8 cellular contexts compared by ENCODE assay signal in genomic region chr2:166516712-166517303, GRCh38. TPM values are rescaled to one million over a fixed set of nuclear protein-coding genes. Genes with fewer than 3 reads are reported as not detected.
DNase-seq lines count a peak whose midpoint lies in the region; ATAC-seq, FAIRE-seq and TF ChIP-seq lines count a peak whose summit lies in the region.

No MANE protein-coding gene starts in this region.

- TF ChIP-seq CTCF in LNCaP clone FGC (IDR thresholded peaks at IDR 0.05; ENCODE audit: control insufficient read depth, extremely low read depth, insufficient read depth), result peak; percentile 56
- peak; percentile 75 for TF ChIP-seq CTCF in VCaP (conservative IDR thresholded peaks at IDR 0.05)
- peak; percentile 33 for TF ChIP-seq CTCF in kidney (IDR thresholded peaks at IDR 0.05; ENCODE audit: borderline replicate concordance, extremely low read depth, insufficient read depth)

- H3K36me3 ChIP-seq in kidney (ENCODE audit: control insufficient read depth in 1 of 2, insufficient read depth in 2 of 2, low read length in 2 of 2), result no peaks in the 10 kb centered on the region

- intact Hi-C loops in kidney (cut with DNase I), result no loop called here

- FAIRE-seq in kidney (lab: Jason Lieb, UNC), result no peak

- H3K9ac ChIP-seq in kidney (ENCODE audit: low read length in 2 of 2), result no peak overlapping the region

- no peak overlapping the region for H3K4me3 ChIP-seq in LNCaP clone FGC (ENCODE audit: low read depth, low read length)
- no peak overlapping the region for H3K4me3 ChIP-seq in kidney (ENCODE audit: low read length in 2 of 2)

- ATAC-seq in GM19463 (IDR thresholded peaks at IDR 0.05; ENCODE audit: unreplicated experiment) (no peak), HG02571 (IDR thresholded peaks at IDR 0.05; ENCODE audit: unreplicated experiment) (no peak)

- peak; percentile 3 for DNase-seq in GM04504 (ENCODE audit: low read depth)
- no peak for DNase-seq in LNCaP clone FGC (ENCODE audit: low read depth)
- no peak for DNase-seq in kidney
- DNase-seq in stimulated activated naive CD4-positive, alpha-beta T cell treated with Interleukin-2 at 50 U/mL for 16 hours (lab: John Stamatoyannopoulos, UW), result no peak
- DNase-seq in amniotic stem cell (lab: John Stamatoyannopoulos, UW), result no peak

- H3K27ac ChIP-seq in VCaP (no peak overlapping the region), kidney (ENCODE audit: low read depth in 2 of 2, low read length in 2 of 2) (no peak overlapping the region)

- H3K4me1 ChIP-seq in kidney (ENCODE audit: control insufficient read depth in 1 of 2, insufficient read depth in 1 of 2, low read depth in 1 of 2, low read length in 2 of 2), result no peaks in the 10 kb centered on the region

- H3K9me3 ChIP-seq in kidney (ENCODE audit: control insufficient read depth in 1 of 2, low read length in 2 of 2), result no peaks in the 10 kb centered on the region

RNA-seq across cellular contexts. Expression of gene SCN7A, which starts 22.8 kb away (rescaled TPM):
- 3.6 TPM for total RNA-seq in kidney
- polyA plus RNA-seq in kidney (ENCODE audit: insufficient read depth, low read depth, low replicate concordance), result 1.9 TPM
